8 cellular contexts compared by ENCODE assay signal in the genomic region with DNA sequence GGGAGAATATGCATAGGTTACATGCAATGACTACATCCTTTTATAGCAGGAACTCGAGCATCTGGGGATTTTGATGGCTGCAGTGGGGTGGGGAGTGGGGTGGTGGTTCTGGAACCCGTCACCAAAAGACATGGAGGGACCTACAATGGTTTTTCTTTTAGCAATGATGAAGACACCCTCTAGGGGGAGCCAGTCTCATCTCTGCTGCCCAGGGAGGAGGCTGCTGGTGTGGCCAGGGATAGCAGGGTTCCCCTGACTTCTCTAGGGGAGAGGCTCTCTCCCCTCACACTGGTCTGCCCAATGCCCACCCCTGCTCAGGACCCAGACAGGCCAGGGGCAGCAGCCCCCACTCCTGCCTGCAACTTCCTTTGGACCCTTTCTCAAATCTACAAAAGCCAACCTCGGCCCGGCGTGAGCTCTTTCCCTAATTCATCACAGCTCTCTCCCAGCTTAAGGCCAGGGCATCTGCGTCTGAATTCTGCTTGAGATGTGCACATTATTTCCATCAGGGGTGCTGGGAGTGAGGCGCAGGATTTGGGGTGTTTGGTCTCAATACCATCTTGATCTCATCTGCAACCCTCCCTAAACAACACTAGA.
DNase-seq lines count a peak whose midpoint lies in the region; TF ChIP-seq lines count a peak whose summit lies in the region.

No MANE protein-coding gene starts in this region.

- DNase-seq in EL (peak; percentile 65), GM20000 (ENCODE audit: low spot score) (peak; percentile 53), HPDE6-E6E7 (ENCODE audit: extremely low spot score) (peak; percentile 71), SHP77 (lab: John Stamatoyannopoulos, UW) (peak; percentile 46 to 50), erythroblast (lab: John Stamatoyannopoulos, UW) (peak; percentile 23 to 33), osteocyte (ENCODE audit: extremely low spot score, unreplicated experiment) (no peak), occipital lobe (lab: John Stamatoyannopoulos, UW) (no peak)
- no peak for DNase-seq in activated effector memory CD4-positive, alpha-beta T cell treated with anti-CD3 and anti-CD28 coated beads, Interleukin-2, amount 50 U/mL, for 16 hours

- no peak for TF ChIP-seq POLR2A in erythroblast (IDR thresholded peaks at IDR 0.05; ENCODE audit: low read length)

- peaks cover 54% of the 10 kb centered on the region for H3K36me3 Mint-ChIP-seq in osteocyte (ENCODE audit: unreplicated experiment)

- H3K9me3 Mint-ChIP-seq in osteocyte (ENCODE audit: unreplicated experiment) = no peaks in the 10 kb centered on the region

- peaks cover under 1% of the 10 kb centered on the region for H3K4me1 Mint-ChIP-seq in osteocyte (ENCODE audit: unreplicated experiment)

- H3K27me3 Mint-ChIP-seq in osteocyte (ENCODE audit: unreplicated experiment) = no peaks in the 10 kb centered on the region

- H3K27ac Mint-ChIP-seq in osteocyte (ENCODE audit: unreplicated experiment) = no peak overlapping the region

- TF ChIP-seq CTCF in GM20000 (IDR thresholded peaks at IDR 0.05; ENCODE audit: extremely low read depth, missing control alignments) (peak; percentile 35), osteocyte (IDR thresholded peaks at IDR 0.05) (peak; percentile 71)

- H3K4me3 Mint-ChIP-seq in osteocyte (ENCODE audit: unreplicated experiment) = no peak overlapping the region

Comparison
In these comparisons a context has a peak if more than half of its experiments do, and no peak if none do; other contexts are left out.
1. DNase-seq: peak in EL (single experiment), GM20000 (single experiment), HPDE6-E6E7 (single experiment), SHP77 (2 of 2) and erythroblast (2 of 2); none in osteocyte (single experiment), activated effector memory CD4-positive, alpha-beta T cell treated with anti-CD3 and anti-CD28 coated beads, Interleukin-2, amount 50 U/mL, for 16 hours (single experiment) and occipital lobe (single experiment).